10 cellular contexts compared by ENCODE assay signal in genomic region chr1:224809137-224809536, GRCh38.
"Had no signal": no experiment of that assay in that cellular context is flagged by ENCODE, and none has a peak within 500 bp of the region (broad histone marks: within the 10 kb centered on the region; RNA-seq: fewer than 3 reads in every experiment).

No MANE protein-coding gene starts in this region.

- ATAC-seq: HCT116, K562 had no signal

- H3K4me3 Mint-ChIP-seq: HFFc6 had no signal

- H3K9me3 ChIP-seq: HAP-1 had no signal

- FAIRE-seq: HTR-8/SVneo, K562 had no signal

- H3K36me3 ChIP-seq: HAP-1 had no signal

- H3K27ac Mint-ChIP-seq: HFFc6 had no signal

- DNase-seq: GM23248, GOT3, H7, HFFc6, IMR-90, KG1 had no signal

- H3K4me3 ChIP-seq: GM23248, HAP-1, K562 had no signal

- H3K27ac ChIP-seq: GM23248 had no signal

- H3K9ac ChIP-seq: GM23248 had no signal

- H2AFZ ChIP-seq: GM23248 had no signal

- H3K4me1 ChIP-seq: HAP-1 had no signal
